Comparison of ENCODE assay signal across 8 cellular contexts in genomic region chr9:84315278-84315877, GRCh38. TPM values are rescaled to one million over a fixed set of nuclear protein-coding genes. Genes with fewer than 3 reads are reported as not detected.
DNase-seq lines count a peak whose midpoint lies in the region; ATAC-seq and TF ChIP-seq lines count a peak whose summit lies in the region.

No MANE protein-coding gene starts in this region.

- no peaks in the 10 kb centered on the region for H3K36me3 Mint-ChIP-seq in activated CD4-positive, alpha-beta T cell treated with anti-CD3 and anti-CD28 coated beads, Interleukin-2, amount 10 ng/mL, durations not matched to agents 7 days and 5 days (ENCODE audit: low read depth)
- no peaks in the 10 kb centered on the region for H3K36me3 Mint-ChIP-seq in memory B cell

- CTCF ChIA-PET in HEK293T (lab: Yijun Ruan, JAX) = interaction anchor here (0.6 to 1.2 kb wide), 3 partner anchors 28 to 120 kb away, joined by 3 read pairs; no protein-coding TSS in a partner anchor
- CTCF ChIA-PET in activated CD4-positive, alpha-beta T cell treated with anti-CD3 and anti-CD28 coated beads, Interleukin-2, amount 10 ng/mL, durations not matched to agents 7 days and 5 days (lab: Charles Lee) = interaction anchor here (0.7 to 2.2 kb wide), 10 partner anchors 9 to 376 kb away, joined by 3 to 10 read pairs (median 4); no protein-coding TSS in a partner anchor

- H3K9me3 Mint-ChIP-seq in activated CD4-positive, alpha-beta T cell treated with anti-CD3 and anti-CD28 coated beads, Interleukin-2, amount 10 ng/mL, durations not matched to agents 7 days and 5 days = no peaks in the 10 kb centered on the region
- no peaks in the 10 kb centered on the region for H3K9me3 Mint-ChIP-seq in memory B cell

- no peak overlapping the region for H3K4me3 Mint-ChIP-seq in activated CD4-positive, alpha-beta T cell treated with anti-CD3 and anti-CD28 coated beads, Interleukin-2, amount 10 ng/mL, durations not matched to agents 7 days and 5 days
- no peak overlapping the region for H3K4me3 Mint-ChIP-seq in memory B cell

- peak; percentile 41 for ATAC-seq in memory B cell (ENCODE audit: low read depth)
- ATAC-seq in HG02970 (IDR thresholded peaks at IDR 0.05; ENCODE audit: low FRiP score, unreplicated experiment) = no peak

- H3K27me3 Mint-ChIP-seq in activated CD4-positive, alpha-beta T cell treated with anti-CD3 and anti-CD28 coated beads, Interleukin-2, amount 10 ng/mL, durations not matched to agents 7 days and 5 days = no peaks in the 10 kb centered on the region
- peaks cover 2% of the 10 kb centered on the region for H3K27me3 Mint-ChIP-seq in memory B cell

- H3K4me1 Mint-ChIP-seq in activated CD4-positive, alpha-beta T cell treated with anti-CD3 and anti-CD28 coated beads, Interleukin-2, amount 10 ng/mL, durations not matched to agents 7 days and 5 days = peaks cover 10% of the 10 kb centered on the region
- H3K4me1 Mint-ChIP-seq in memory B cell = peaks cover 5% of the 10 kb centered on the region

- DNase-seq in DMS114 treated with DMSO at 0.1 percent for 48 hours (lab: John Stamatoyannopoulos, UW; ENCODE audit: unreplicated experiment) = peak; percentile 18
- DNase-seq in HEK293T (ENCODE audit: extremely low spot score) = peak; percentile 64
- peak; percentile 5 for DNase-seq in NCI-H2196 treated with DMSO at 0.1 percent for 48 hours (lab: John Stamatoyannopoulos, UW; ENCODE audit: unreplicated experiment)
- peak; percentile 63 for DNase-seq in activated CD4-positive, alpha-beta T cell treated with anti-CD3 and anti-CD28 coated beads, Interleukin-2, amount 10 ng/mL, durations not matched to agents 7 days and 5 days
- peak; percentile 64 for DNase-seq in ecto neural progenitor cell (ENCODE audit: low spot score)
- DNase-seq in memory B cell (ENCODE audit: low spot score in 2 of 2) = peak; percentile 35 to 43
- DNase-seq in stimulated activated CD8-positive, alpha-beta memory T cell treated with anti-CD3 and anti-CD28 coated beads, Interleukin-4, amount 100 ng/mL, for 24 hours (ENCODE audit: low read depth) = peak; percentile 28

- no peak overlapping the region for H3K27ac Mint-ChIP-seq in activated CD4-positive, alpha-beta T cell treated with anti-CD3 and anti-CD28 coated beads, Interleukin-2, amount 10 ng/mL, durations not matched to agents 7 days and 5 days
- H3K27ac Mint-ChIP-seq in memory B cell = no peak overlapping the region

- POLR2A ChIA-PET in HEK293T (lab: Yijun Ruan, JAX) = no interaction called here
- POLR2A ChIA-PET in activated CD4-positive, alpha-beta T cell treated with anti-CD3 and anti-CD28 coated beads, Interleukin-2, amount 10 ng/mL, durations not matched to agents 7 days and 5 days (lab: Charles Lee) = no interaction called here

TF ChIP-seq in HEK293T, 16 proteins besides CTCF, POLR2A, EP300 and RAD21:
- no peak for TF ChIP-seq ARNT (IDR thresholded peaks at IDR 0.05)
- no peak for TF ChIP-seq ELF4 (IDR thresholded peaks at IDR 0.05)
- no peak for TF ChIP-seq L3MBTL2 (conservative IDR thresholded peaks at IDR 0.05)
- no peak for TF ChIP-seq ZNF384 (IDR thresholded peaks at IDR 0.05)
- no peak for TF ChIP-seq SUZ12 (IDR thresholded peaks at IDR 0.05)
- TF ChIP-seq, protein P1, sequence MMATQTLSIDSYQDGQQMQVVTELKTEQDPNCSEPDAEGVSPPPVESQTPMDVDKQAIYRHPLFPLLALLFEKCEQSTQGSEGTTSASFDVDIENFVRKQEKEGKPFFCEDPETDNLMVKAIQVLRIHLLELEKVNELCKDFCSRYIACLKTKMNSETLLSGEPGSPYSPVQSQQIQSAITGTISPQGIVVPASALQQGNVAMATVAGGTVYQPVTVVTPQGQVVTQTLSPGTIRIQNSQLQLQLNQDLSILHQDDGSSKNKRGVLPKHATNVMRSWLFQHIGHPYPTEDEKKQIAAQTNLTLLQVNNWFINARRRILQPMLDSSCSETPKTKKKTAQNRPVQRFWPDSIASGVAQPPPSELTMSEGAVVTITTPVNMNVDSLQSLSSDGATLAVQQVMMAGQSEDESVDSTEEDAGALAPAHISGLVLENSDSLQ (IDR thresholded peaks at IDR 0.05) = no peak
- TF ChIP-seq SP1 (IDR thresholded peaks at IDR 0.05) = no peak
- no peak for TF ChIP-seq BHLHE40 (IDR thresholded peaks at IDR 0.05; ENCODE audit: borderline replicate concordance)
- no peak for TF ChIP-seq FOXA1 (IDR thresholded peaks at IDR 0.05)
- no peak for TF ChIP-seq CTBP1 (IDR thresholded peaks at IDR 0.05; ENCODE audit: borderline replicate concordance)
- TF ChIP-seq HDGF (IDR thresholded peaks at IDR 0.05; ENCODE audit: borderline replicate concordance) = no peak
- no peak for TF ChIP-seq FOXM1 (IDR thresholded peaks at IDR 0.05; ENCODE audit: borderline replicate concordance)
- TF ChIP-seq NFRKB (IDR thresholded peaks at IDR 0.05) = no peak
- TF ChIP-seq FOXK2 (IDR thresholded peaks at IDR 0.05) = no peak
- no peak for TF ChIP-seq LEF1 (IDR thresholded peaks at IDR 0.05; ENCODE audit: borderline replicate concordance)
- TF ChIP-seq TARDBP (IDR thresholded peaks at IDR 0.05) = no peak

RNA-seq across cellular contexts. Expression of gene SLC28A3, which starts 25.2 kb away (rescaled TPM):
- total RNA-seq in activated CD4-positive, alpha-beta T cell treated with anti-CD3 and anti-CD28 coated beads, Interleukin-2, amount 10 ng/mL, durations not matched to agents 7 days and 5 days = under 1 TPM; 0.04 to 0.07 TPM

Comparison
In these comparisons a context has a peak if more than half of its experiments do, and no peak if none do; other contexts are left out.
1. DNase-seq: peak in every context shown above with its lines; median percentile 64 in HEK293T; 64 in ecto neural progenitor cell; 63 in activated CD4-positive, alpha-beta T cell treated with anti-CD3 and anti-CD28 coated beads, Interleukin-2, amount 10 ng/mL, durations not matched to agents 7 days and 5 days; 39 in memory B cell; 28 in stimulated activated CD8-positive, alpha-beta memory T cell treated with anti-CD3 and anti-CD28 coated beads, Interleukin-4, amount 100 ng/mL, for 24 hours; 18 in DMS114 treated with DMSO at 0.1 percent for 48 hours; 5 in NCI-H2196 treated with DMSO at 0.1 percent for 48 hours.